15 cellular contexts compared by ENCODE assay signal in genomic region chr2:227388537-227389011, GRCh38. TPM values are rescaled to one million over a fixed set of nuclear protein-coding genes. Genes with fewer than 3 reads are reported as not detected.
DNase-seq lines count a peak whose midpoint lies in the region; ATAC-seq and TF ChIP-seq lines count a peak whose summit lies in the region.
"Had no signal": no experiment of that assay in that cellular context is flagged by ENCODE, and none has a peak within 500 bp of the region (broad histone marks: within the 10 kb centered on the region; RNA-seq: fewer than 3 reads in every experiment).

No MANE protein-coding gene starts in this region.

- H3K79me2 ChIP-seq in fibroblast of lung (ENCODE audit: control insufficient read depth, insufficient read depth, low read length): no peaks in the 10 kb centered on the region

- H3K4me1 ChIP-seq in fibroblast of lung (ENCODE audit: control insufficient read depth, extremely low read depth, insufficient read depth, low read length): peaks cover 2% of the 10 kb centered on the region
- H3K4me1 ChIP-seq: sigmoid colon had no signal

- H3K4me3 ChIP-seq in fibroblast of lung (replicated peaks in 1 of 4; ENCODE audit: control extremely low read depth in 1 of 4, insufficient read depth in 1 of 4, low read depth in 3 of 4, low read length in 4 of 4): no peak overlapping the region
- H3K4me3 ChIP-seq: sigmoid colon, thoracic aorta had no signal

- H3K27me3 Mint-ChIP-seq in stimulated activated naive B cell treated with anti-CD40 and anti-IgM and Interleukin-4, amounts not matched to agents 10 μg/mL and 1 μg/mL and 100 μg/mL, for 72 hours: no peaks in the 10 kb centered on the region

- H3K4me1 Mint-ChIP-seq in stimulated activated naive B cell treated with anti-CD40 and anti-IgM and Interleukin-4, amounts not matched to agents 10 μg/mL and 1 μg/mL and 100 μg/mL, for 72 hours: peaks cover 32 to 34% of the 10 kb centered on the region in 2 donors
- H3K4me1 Mint-ChIP-seq: natural killer cell had no signal

- H4K20me1 ChIP-seq in fibroblast of lung (ENCODE audit: control insufficient read depth, extremely low read depth, insufficient read depth, low read length): no peaks in the 10 kb centered on the region

- no peak overlapping the region for H3K9ac ChIP-seq in fibroblast of lung (ENCODE audit: insufficient read depth, low read length)

- no peak overlapping the region for H2AFZ ChIP-seq in fibroblast of lung (ENCODE audit: low read length)

- DNase-seq in GM04504 (ENCODE audit: low read depth): peak; percentile 77
- peak; percentile 71 for DNase-seq in RWPE1 (ENCODE audit: low spot score)
- peak; percentile 94 to 96 for DNase-seq in fibroblast of lung (ENCODE audit: low read depth in 2 of 2)
- DNase-seq in stimulated activated naive B cell treated with anti-CD40 and anti-IgM and Interleukin-4, amounts not matched to agents 10 μg/mL and 1 μg/mL and 100 μg/mL, for 72 hours: no peak
- DNase-seq in ureter (ENCODE audit: low spot score): no peak
- no peak for DNase-seq in HUDEP-2 (lab: John Stamatoyannopoulos, UW; ENCODE audit: unreplicated experiment in 76 of 76)
- DNase-seq: activated CD4-positive, alpha-beta T cell treated with anti-CD3 and anti-CD28 coated beads, Interleukin-2, amount 50 U/mL, for 1 hour; activated gamma-delta T cell; natural killer cell; NCI-H2107; sigmoid colon had no signal

- no peaks in the 10 kb centered on the region for H3K36me3 ChIP-seq in fibroblast of lung (ENCODE audit: control insufficient read depth, insufficient read depth, low read length)
- H3K36me3 ChIP-seq: sigmoid colon, thoracic aorta had no signal

- no peak for TF ChIP-seq CTCF in RWPE1 (conservative IDR thresholded peaks at IDR 0.05; ENCODE audit: low read depth)
- no peak for TF ChIP-seq CTCF in fibroblast of lung (conservative IDR thresholded peaks at IDR 0.05 in 1 of 2, IDR thresholded peaks at IDR 0.05 in 1 of 2; ENCODE audit: low read depth in 1 of 2, low read length in 2 of 2)

- peaks cover 3 to 4% of the 10 kb centered on the region in 2 donors for H3K9me3 Mint-ChIP-seq in stimulated activated naive B cell treated with anti-CD40 and anti-IgM and Interleukin-4, amounts not matched to agents 10 μg/mL and 1 μg/mL and 100 μg/mL, for 72 hours
- H3K9me3 Mint-ChIP-seq: natural killer cell had no signal

- CTCF ChIA-PET in RWPE1 (lab: Yijun Ruan, JAX): no interaction called here

- no peak for ATAC-seq in stimulated activated naive B cell treated with anti-CD40 and anti-IgM and Interleukin-4, amounts not matched to agents 10 μg/mL and 1 μg/mL and 100 μg/mL, for 72 hours (replicated peaks)
- no peak for ATAC-seq in GM21723 (IDR thresholded peaks at IDR 0.05; ENCODE audit: unreplicated experiment)
- ATAC-seq: natural killer cell had no signal

- POLR2A ChIA-PET in RWPE1 (lab: Yijun Ruan, JAX; ENCODE audit: low non-redundant PET): no interaction called here

- H3K4me3 Mint-ChIP-seq in stimulated activated naive B cell treated with anti-CD40 and anti-IgM and Interleukin-4, amounts not matched to agents 10 μg/mL and 1 μg/mL and 100 μg/mL, for 72 hours: no peak overlapping the region
- H3K4me3 Mint-ChIP-seq: natural killer cell had no signal

- peak overlapping the region; percentile 80 for H3K27ac Mint-ChIP-seq in stimulated activated naive B cell treated with anti-CD40 and anti-IgM and Interleukin-4, amounts not matched to agents 10 μg/mL and 1 μg/mL and 100 μg/mL, for 72 hours
- H3K27ac Mint-ChIP-seq: natural killer cell had no signal

- H3K36me3 Mint-ChIP-seq in stimulated activated naive B cell treated with anti-CD40 and anti-IgM and Interleukin-4, amounts not matched to agents 10 μg/mL and 1 μg/mL and 100 μg/mL, for 72 hours: peaks cover 0 to 4% of the 10 kb centered on the region in 2 donors
- H3K36me3 Mint-ChIP-seq: natural killer cell had no signal

- H3K9me3 ChIP-seq in fibroblast of lung (ENCODE audit: control insufficient read depth, insufficient read depth, low read depth, low read length): no peaks in the 10 kb centered on the region
- H3K9me3 ChIP-seq: sigmoid colon, thoracic aorta had no signal

- no peak overlapping the region for H3K4me2 ChIP-seq in fibroblast of lung (ENCODE audit: extremely low read depth, insufficient read depth, low read length)

- H3K27ac ChIP-seq in RWPE1: peak overlapping the region; percentile 50
- peak overlapping the region; percentile 80 for H3K27ac ChIP-seq in fibroblast of lung (ENCODE audit: insufficient read depth, low read length)
- H3K27ac ChIP-seq: sigmoid colon, thoracic aorta had no signal

- H3K27me3 ChIP-seq in fibroblast of lung (ENCODE audit: control insufficient read depth, insufficient read depth, low read length): no peaks in the 10 kb centered on the region
- H3K27me3 ChIP-seq: sigmoid colon had no signal

RNA-seq across cellular contexts. Expression of gene SCYGR1, which starts 0.8 kb away (rescaled TPM):
- not detected in 2 replicates for total RNA-seq in fibroblast of lung
- polyA plus RNA-seq in fibroblast of lung: not detected in 2 replicates
- not detected in 2 replicates for polyA plus RNA-seq in fibroblast of lung (2012)
- polyA minus RNA-seq in fibroblast of lung (ENCODE audit: low replicate concordance): not detected in 2 replicates
- not detected for total RNA-seq in ureter
- total RNA-seq: chondrocyte; natural killer cell; sigmoid colon; T-helper 1 cell treated with Interleukin-12 subunit alpha and Interleukin-12 subunit beta and Interleukin-4 antibody, amounts not matched to agents 30 ng/mL and 1 ng/mL, for 36 hours; thoracic aorta had no signal
- polyA plus RNA-seq: sigmoid colon had no signal

RNA-seq across cellular contexts. Expression of gene TM4SF20, which starts 9.5 kb away (rescaled TPM):
- total RNA-seq in fibroblast of lung: not detected in 2 replicates
- 1.3 TPM in 1 of 2 replicates, not detected in the other for polyA plus RNA-seq in fibroblast of lung
- 1.1 TPM in 1 of 2 replicates, not detected in the other for polyA plus RNA-seq in fibroblast of lung (2012)
- not detected in 2 replicates for polyA minus RNA-seq in fibroblast of lung (ENCODE audit: low replicate concordance)
- not detected for total RNA-seq in ureter
- total RNA-seq: chondrocyte; natural killer cell; sigmoid colon; T-helper 1 cell treated with Interleukin-12 subunit alpha and Interleukin-12 subunit beta and Interleukin-4 antibody, amounts not matched to agents 30 ng/mL and 1 ng/mL, for 36 hours; thoracic aorta had no signal

Comparison
In these comparisons a context has a peak if more than half of its experiments do, and no peak if none do; other contexts are left out.
1. DNase-seq: peak in GM04504 (single experiment), RWPE1 (single experiment) and fibroblast of lung (2 of 2); none in stimulated activated naive B cell treated with anti-CD40 and anti-IgM and Interleukin-4, amounts not matched to agents 10 μg/mL and 1 μg/mL and 100 μg/mL, for 72 hours (single experiment), ureter (single experiment) and HUDEP-2 (0 of 76).